Comparison of ENCODE assay signal across 1 cellular context in genomic region chr10:17617031-17617911, GRCh38.
TF ChIP-seq lines count a peak whose summit lies in the region.

HACD1 (minus strand) TSS chr10:17617374; CDS start chr10:17617339, 35 bp downstream.

TF ChIP-seq in HepG2, 621 proteins besides CTCF, POLR2A, EP300 and RAD21 (continued from another document and continues in another):
- TF ChIP-seq ZNF318 (CRISPR knock-in tag; IDR thresholded peaks at IDR 0.05) (no peak), ZNF235 (CRISPR knock-in tag; IDR thresholded peaks at IDR 0.05; ENCODE audit: borderline replicate concordance) (peak; percentile 26; the same call in 1 of the 2 replicates), ZSCAN31 (CRISPR knock-in tag; IDR thresholded peaks at IDR 0.05; ENCODE audit: low read depth) (peak; percentile 79; the same call in 1 of the 2 replicates), CC2D1A (CRISPR knock-in tag; IDR thresholded peaks at IDR 0.05) (no peak), MLLT10 (CRISPR knock-in tag; IDR thresholded peaks at IDR 0.05) (no peak), ZFP36L1 (CRISPR knock-in tag; IDR thresholded peaks at IDR 0.05) (no peak), U2AF1 (optimal IDR thresholded peaks at IDR 0.05; ENCODE audit: low read depth, low read length) (no peak), AHR (CRISPR knock-in tag; IDR thresholded peaks at IDR 0.05) (no peak), ZNF577 (CRISPR knock-in tag; IDR thresholded peaks at IDR 0.05; ENCODE audit: borderline replicate concordance, low read depth) (0 out of 2 replicates have a peak, but pooled peaks have one; percentile 67), KLF12 (CRISPR knock-in tag; IDR thresholded peaks at IDR 0.05; ENCODE audit: borderline replicate concordance) (no peak), ZSCAN5A (CRISPR knock-in tag; IDR thresholded peaks at IDR 0.05; ENCODE audit: borderline replicate concordance) (no peak), ZNF567 (CRISPR knock-in tag; IDR thresholded peaks at IDR 0.05; ENCODE audit: borderline replicate concordance) (no peak), IRF2 (CRISPR knock-in tag; IDR thresholded peaks at IDR 0.05) (no peak), NCOA1 (CRISPR knock-in tag; IDR thresholded peaks at IDR 0.05) (no peak), CEBPB (IDR thresholded peaks at IDR 0.05; ENCODE audit: borderline replicate concordance, low read depth, low read length) (no peak), ZSCAN12 (CRISPR knock-in tag; IDR thresholded peaks at IDR 0.05) (no peak), SALL1 (CRISPR knock-in tag; IDR thresholded peaks at IDR 0.05) (peak; percentile 80; the same call in 1 of the 2 replicates), NFKB2 (CRISPR knock-in tag; IDR thresholded peaks at IDR 0.05; ENCODE audit: borderline replicate concordance) (0 out of 2 replicates have a peak, but pooled peaks have one; percentile 15), SRSF1 (optimal IDR thresholded peaks at IDR 0.05; ENCODE audit: low read depth, low read length) (no peak), GPN1 (CRISPR knock-in tag; IDR thresholded peaks at IDR 0.05; ENCODE audit: borderline replicate concordance) (no peak), GTF2F1 (IDR thresholded peaks at IDR 0.05; ENCODE audit: low read length) (no peak), MAFG (CRISPR knock-in tag; IDR thresholded peaks at IDR 0.05) (no peak), SNAI1 (CRISPR knock-in tag; IDR thresholded peaks at IDR 0.05; ENCODE audit: borderline replicate concordance) (0 out of 2 replicates have a peak, but pooled peaks have one; percentile 41), ZNF430 (CRISPR knock-in tag; IDR thresholded peaks at IDR 0.05) (0 out of 2 replicates have a peak, but pooled peaks have one; percentile 1), ZNF614 (CRISPR knock-in tag; IDR thresholded peaks at IDR 0.05; ENCODE audit: borderline replicate concordance) (0 out of 2 replicates have a peak, but pooled peaks have one; percentile 49), ZNF549 (CRISPR knock-in tag; IDR thresholded peaks at IDR 0.05) (no peak), SKI (IDR thresholded peaks at IDR 0.05; ENCODE audit: partially characterized antibody) (peak; percentile 13), XRCC5 (optimal IDR thresholded peaks at IDR 0.05; ENCODE audit: low read length) (peak; percentile 33), ZNF749 (CRISPR knock-in tag; IDR thresholded peaks at IDR 0.05; ENCODE audit: borderline replicate concordance) (no peak; the same call in 1 of the 2 replicates), ATF1 (CRISPR knock-in tag; IDR thresholded peaks at IDR 0.05) (no peak), ZNF431 (CRISPR knock-in tag; IDR thresholded peaks at IDR 0.05; ENCODE audit: borderline replicate concordance, low read depth) (peak; percentile 8; the same call in 1 of the 2 replicates), ZNF704 (CRISPR knock-in tag; IDR thresholded peaks at IDR 0.05; ENCODE audit: borderline replicate concordance) (no peak), IRX3 (CRISPR knock-in tag; IDR thresholded peaks at IDR 0.05; ENCODE audit: borderline replicate concordance, low read depth) (no peak), ZNF841 (CRISPR knock-in tag; IDR thresholded peaks at IDR 0.05; ENCODE audit: borderline replicate concordance) (no peak), ZNF292 (CRISPR knock-in tag; IDR thresholded peaks at IDR 0.05; ENCODE audit: borderline replicate concordance, low read depth) (peak; percentile 63; the same call in 1 of the 2 replicates), ZNF10 (CRISPR knock-in tag; IDR thresholded peaks at IDR 0.05; ENCODE audit: borderline replicate concordance, low read depth) (no peak), ZNF574 (CRISPR knock-in tag; IDR thresholded peaks at IDR 0.05) (peak; percentile 89), SIX1 (CRISPR knock-in tag; IDR thresholded peaks at IDR 0.05; ENCODE audit: borderline replicate concordance) (no peak), SRSF4 (IDR thresholded peaks at IDR 0.05; ENCODE audit: low read depth, low read length, poor library complexity, severe bottlenecking) (no peak), KDM5A (IDR thresholded peaks at IDR 0.05; ENCODE audit: borderline replicate concordance, low read length) (no peak), ZNF766 (CRISPR knock-in tag; IDR thresholded peaks at IDR 0.05; ENCODE audit: borderline replicate concordance) (no peak; the same call in 1 of the 2 replicates), ZGPAT (CRISPR knock-in tag; IDR thresholded peaks at IDR 0.05) (no peak; the same call in 1 of the 2 replicates), NKX3-1 (CRISPR knock-in tag; IDR thresholded peaks at IDR 0.05) (no peak; the same call in 1 of the 2 replicates), ZBTB49 (CRISPR knock-in tag; IDR thresholded peaks at IDR 0.05; ENCODE audit: borderline replicate concordance) (no peak), HNRNPK (IDR thresholded peaks at IDR 0.05; ENCODE audit: low read depth, low read length, poor library complexity, severe bottlenecking) (peak; percentile 22), HDAC1 (CRISPR knock-in tag; IDR thresholded peaks at IDR 0.05) (peak; percentile 76)
